ENCODE assay signal across 8 cellular contexts in the genomic region with DNA sequence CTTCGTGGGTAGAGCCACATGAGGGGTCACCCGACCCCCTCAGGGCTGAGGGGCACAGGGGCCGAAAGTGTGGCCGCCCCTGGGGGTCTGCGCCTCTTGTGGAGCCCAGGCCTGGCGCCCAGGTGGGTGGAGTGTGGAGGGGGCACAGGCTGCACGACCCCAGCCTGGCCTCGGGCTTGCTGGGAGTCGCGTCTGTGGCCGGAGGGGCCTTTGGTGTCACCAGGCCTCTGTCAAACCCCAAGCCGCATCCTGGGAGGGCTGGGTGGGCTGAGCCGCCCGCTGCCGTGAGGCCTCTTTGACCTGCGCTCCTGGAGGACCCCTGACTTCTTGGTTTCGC.
DNase-seq lines count a peak whose midpoint lies in the region; ATAC-seq and TF ChIP-seq lines count a peak whose summit lies in the region.

No MANE protein-coding gene starts in this region.

- H3K27ac ChIP-seq in CD4-positive, alpha-beta memory T cell (ENCODE audit: low read depth, low read length) = peak overlapping the region; percentile 64
- H3K27ac ChIP-seq in SJSA1 = peak overlapping the region; percentile 66
- peak overlapping the region; percentile 63 to 97 (median 92) for H3K27ac ChIP-seq in heart left ventricle

- H3K27ac Mint-ChIP-seq in CD4-positive, alpha-beta memory T cell = peak overlapping the region in 6 of 7 donors; percentile 81 to 98 (median 97)
- peak overlapping the region; percentile 88 for H3K27ac Mint-ChIP-seq in progenitor cell of endocrine pancreas

- no peaks in the 10 kb centered on the region for H3K27me3 Mint-ChIP-seq in CD4-positive, alpha-beta memory T cell
- no peaks in the 10 kb centered on the region for H3K27me3 Mint-ChIP-seq in progenitor cell of endocrine pancreas

- peak overlapping the region in 5 of 8 donors; percentile 15 to 89 (median 84) for H3K4me3 Mint-ChIP-seq in CD4-positive, alpha-beta memory T cell
- no peak overlapping the region for H3K4me3 Mint-ChIP-seq in progenitor cell of endocrine pancreas (ENCODE audit: low read depth)

- CTCF ChIA-PET in CD4-positive, alpha-beta memory T cell (lab: Charles Lee; ENCODE audit: partially characterized antibody) = interaction anchor here (0.9 to 3.9 kb wide), 3 partner anchors 13 to 61 kb away, joined by 4 to 24 read pairs (median 5); partner anchors contain the start of gene FAAP20

- H3K36me3 ChIP-seq in CD4-positive, alpha-beta memory T cell (ENCODE audit: insufficient read depth, low read length) = no peaks in the 10 kb centered on the region
- H3K36me3 ChIP-seq in SJSA1 (no peaks in the 10 kb centered on the region), heart left ventricle (no peaks in the 10 kb centered on the region)

- TF ChIP-seq CTCF in heart left ventricle (IDR thresholded peaks at IDR 0.05) = no peak
- TF ChIP-seq CTCF in progenitor cell of endocrine pancreas (IDR thresholded peaks at IDR 0.05; ENCODE audit: unreplicated experiment) = no peak

- no peaks in the 10 kb centered on the region for H3K9me3 ChIP-seq in CD4-positive, alpha-beta memory T cell (ENCODE audit: control insufficient read depth in 1 of 2, low read length in 2 of 2)
- H3K9me3 ChIP-seq in SJSA1 (replicated peaks) = no peaks in the 10 kb centered on the region
- no peaks in the 10 kb centered on the region for H3K9me3 ChIP-seq in heart left ventricle

- H3K4me1 ChIP-seq in CD4-positive, alpha-beta memory T cell (ENCODE audit: insufficient read depth, low read length) = peaks cover 11% of the 10 kb centered on the region
- peaks cover 46% of the 10 kb centered on the region for H3K4me1 ChIP-seq in SJSA1 (replicated peaks)
- peaks cover 2 to 36% (median 26%) of the 10 kb centered on the region in 12 donors for H3K4me1 ChIP-seq in heart left ventricle

- ATAC-seq in heart left ventricle = no peak
- ATAC-seq in HG02884 (IDR thresholded peaks at IDR 0.05; ENCODE audit: unreplicated experiment) = no peak
- no peak for ATAC-seq in HG02970 (IDR thresholded peaks at IDR 0.05; ENCODE audit: low FRiP score, unreplicated experiment)
- ATAC-seq in GM19455 (IDR thresholded peaks at IDR 0.05; ENCODE audit: unreplicated experiment) = no peak
- ATAC-seq in GM18867 (IDR thresholded peaks at IDR 0.05; ENCODE audit: unreplicated experiment) = no peak

- TF ChIP-seq POLR2A in heart left ventricle (IDR thresholded peaks at IDR 0.05) = peak in 1 of 2 donors; percentile 1

- intact Hi-C loops in CD4-positive, alpha-beta memory T cell (cut with micrococcal nuclease) = loop anchor here (1.0 to 5.0 kb wide), 6 partner anchors 13 to 508 kb away; partner anchors contain the start of genes MORN1, PRKCZ and RER1
- intact Hi-C loops in heart left ventricle (cut with DNase I) = loop anchor here in 6 of 10 donors (2.0 to 5.0 kb wide), 5 partner anchors 38 to 258 kb away; partner anchors contain the start of genes MORN1 (in 1 of the 6) and RER1 (in 1 of the 6)

- H3K9me3 Mint-ChIP-seq in CD4-positive, alpha-beta memory T cell = peaks cover 0 to 2% (median 0%) of the 10 kb centered on the region in 8 donors
- no peaks in the 10 kb centered on the region for H3K9me3 Mint-ChIP-seq in progenitor cell of endocrine pancreas (ENCODE audit: low read depth)

- 81 to 90% (median 82%) methylated on average over 13 to 17 of the region's 17 CpGs for WGBS in heart left ventricle, 4 donors

- H3K4me3 ChIP-seq in CD4-positive, alpha-beta memory T cell (ENCODE audit: low read length in 2 of 2) = peak overlapping the region in 1 of 2 donors; percentile 77
- H3K4me3 ChIP-seq in SJSA1 (peak overlapping the region; percentile 16; the same call in 1 of the 2 replicates), heart left ventricle (peak overlapping the region in 10 of 12 donors; percentile 25 to 60 (median 54))

- H3K27me3 ChIP-seq in CD4-positive, alpha-beta memory T cell (ENCODE audit: insufficient read depth, low read length) = no peaks in the 10 kb centered on the region
- H3K27me3 ChIP-seq in SJSA1 (replicated peaks) (no peaks in the 10 kb centered on the region), heart left ventricle (no peaks in the 10 kb centered on the region)

- peaks cover 10 to 53% (median 28%) of the 10 kb centered on the region in 4 donors for H3K4me1 Mint-ChIP-seq in CD4-positive, alpha-beta memory T cell
- H3K4me1 Mint-ChIP-seq in progenitor cell of endocrine pancreas (ENCODE audit: low read depth) = peaks cover 39% of the 10 kb centered on the region

- POLR2A ChIA-PET in CD4-positive, alpha-beta memory T cell (lab: Charles Lee; ENCODE audit: partially characterized antibody) = interaction anchor here (0.6 to 1.6 kb wide), 5 partner anchors 16 to 422 kb away, joined by 3 to 13 read pairs (median 4); partner anchors contain the start of gene TNFRSF14

- no peak for DNase-seq in CD4-positive, alpha-beta memory T cell
- DNase-seq in SJSA1 (ENCODE audit: low read depth in 1 of 2, low spot score in 2 of 2) (no peak), heart left ventricle (peak in 2 of 5 donors; percentile 40 to 74), progenitor cell of endocrine pancreas (ENCODE audit: low spot score, unreplicated experiment) (no peak)

- H3K36me3 Mint-ChIP-seq in CD4-positive, alpha-beta memory T cell = peaks cover 0 to 4% of the 10 kb centered on the region in 2 donors
- peaks cover 1% of the 10 kb centered on the region for H3K36me3 Mint-ChIP-seq in progenitor cell of endocrine pancreas (ENCODE audit: insufficient read depth)
